23 cellular contexts compared by ENCODE assay signal in the genomic region with DNA sequence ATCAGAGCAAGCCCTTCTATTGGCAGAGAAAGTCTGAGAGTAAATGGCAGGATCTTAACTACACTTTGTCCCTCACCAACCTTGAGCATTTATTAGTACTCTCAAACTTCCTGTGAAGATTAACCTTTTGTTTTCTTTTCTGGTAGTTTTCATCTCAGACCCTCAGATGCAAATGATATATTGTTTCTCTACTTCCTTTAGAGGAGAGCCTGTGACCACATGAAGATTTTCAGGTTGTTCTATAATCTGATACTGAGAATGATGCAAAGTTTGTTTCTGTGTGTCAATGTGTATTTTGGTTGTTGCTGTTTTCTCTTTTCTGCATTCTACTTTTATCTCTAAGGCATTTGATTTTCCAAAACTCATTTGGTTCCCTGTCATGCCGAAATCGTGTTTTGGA.
A peak's percentile ranks its signal among the peaks of the same experiment; 100 is the strongest.
DNase-seq lines count a peak whose midpoint lies in the region; ATAC-seq, FAIRE-seq and TF ChIP-seq lines count a peak whose summit lies in the region.
"Had no signal": no experiment of that assay in that cellular context is flagged by ENCODE, and none has a peak within 500 bp of the region (broad histone marks: within the 10 kb centered on the region; RNA-seq: fewer than 3 reads in every experiment).

No MANE protein-coding gene starts in this region.

- H3K79me2 ChIP-seq in astrocyte (ENCODE audit: insufficient read depth, low read length), result no peaks in the 10 kb centered on the region

- no peak overlapping the region for H2AFZ ChIP-seq in astrocyte (ENCODE audit: low read depth, low read length)

- H3K4me2 ChIP-seq in astrocyte (ENCODE audit: low read length), result no peak overlapping the region

- H3K9me3 Mint-ChIP-seq in astrocyte (ENCODE audit: unreplicated experiment), result no peaks in the 10 kb centered on the region
- H3K9me3 Mint-ChIP-seq: activated B cell treated with CpG ODN at 0.5 μM for 24 hours; activated T-helper 17 cell treated with anti-CD3 and anti-CD28 coated beads, Interleukin-2, amount 50 U/mL, for 72 hours; memory B cell; nephron; stimulated activated memory B cell treated with anti-CD40 and anti-IgM and Interleukin-4, amounts not matched to agents 10 μg/mL and 1 μg/mL and 100 μg/mL, for 72 hours had no signal

- no peaks in the 10 kb centered on the region for H3K27me3 ChIP-seq in astrocyte (ENCODE audit: insufficient read depth, low read length)
- H3K27me3 ChIP-seq: BE2C, cardiac muscle cell had no signal

- H3K36me3 ChIP-seq in astrocyte (ENCODE audit: insufficient read depth, low read length), result no peaks in the 10 kb centered on the region
- H3K36me3 ChIP-seq: BE2C, cardiac muscle cell, prostate gland had no signal

- H3K4me1 ChIP-seq in astrocyte (ENCODE audit: insufficient read depth, low read length), result no peaks in the 10 kb centered on the region
- H3K4me1 ChIP-seq: BE2C, prostate gland had no signal

- H3K9ac ChIP-seq in astrocyte (ENCODE audit: low read length), result no peak overlapping the region

- no peak overlapping the region for H3K27ac ChIP-seq in astrocyte (ENCODE audit: low read depth, low read length)
- H3K27ac ChIP-seq: cardiac muscle cell, prostate gland had no signal

- DNase-seq in astrocyte (ENCODE audit: low read depth) (no peak), NOMO-1 treated with DMSO at 0.1 percent for 48 hours (lab: John Stamatoyannopoulos, UW; ENCODE audit: unreplicated experiment) (no peak), NOMO-1 treated with dmso at 0.1 percent for 144 hours (lab: John Stamatoyannopoulos, UW; ENCODE audit: unreplicated experiment) (no peak), CD1c-positive myeloid dendritic cell (ENCODE audit: extremely low spot score) (no peak), left colon (no peak)
- DNase-seq: activated B cell treated with CpG ODN at 0.5 μM for 24 hours; BE2C; effector CD4-positive, alpha-beta T cell; GDM1; Kasumi-1; NCI-H1436 had no signal

- TF ChIP-seq CTCF in astrocyte (IDR thresholded peaks at IDR 0.05; ENCODE audit: insufficient read depth, low read depth, low read length), result no peak

- ATAC-seq in GM18873 (IDR thresholded peaks at IDR 0.05; ENCODE audit: low FRiP score, unreplicated experiment), result peak; percentile 92
- peak; percentile 95 for ATAC-seq in GM21619 (IDR thresholded peaks at IDR 0.05; ENCODE audit: unreplicated experiment)
- ATAC-seq in HG03066 (IDR thresholded peaks at IDR 0.05; ENCODE audit: low read depth, unreplicated experiment), result peak; percentile 89
- no peak for ATAC-seq in left colon
- ATAC-seq: activated T-helper 17 cell treated with anti-CD3 and anti-CD28 coated beads, Interleukin-2, amount 50 U/mL, for 72 hours; Right ventricle myocardium inferior; stimulated activated memory B cell treated with anti-CD40 and anti-IgM and Interleukin-4, amounts not matched to agents 10 μg/mL and 1 μg/mL and 100 μg/mL, for 72 hours had no signal

- H3K4me3 Mint-ChIP-seq in astrocyte (ENCODE audit: unreplicated experiment), result no peak overlapping the region
- H3K4me3 Mint-ChIP-seq: activated B cell treated with CpG ODN at 0.5 μM for 24 hours; activated T-helper 17 cell treated with anti-CD3 and anti-CD28 coated beads, Interleukin-2, amount 50 U/mL, for 72 hours; memory B cell; nephron; stimulated activated memory B cell treated with anti-CD40 and anti-IgM and Interleukin-4, amounts not matched to agents 10 μg/mL and 1 μg/mL and 100 μg/mL, for 72 hours had no signal

- H3K27me3 Mint-ChIP-seq in astrocyte (ENCODE audit: low read depth, unreplicated experiment), result no peaks in the 10 kb centered on the region
- H3K27me3 Mint-ChIP-seq: activated B cell treated with CpG ODN at 0.5 μM for 24 hours; activated T-helper 17 cell treated with anti-CD3 and anti-CD28 coated beads, Interleukin-2, amount 50 U/mL, for 72 hours; memory B cell; stimulated activated memory B cell treated with anti-CD40 and anti-IgM and Interleukin-4, amounts not matched to agents 10 μg/mL and 1 μg/mL and 100 μg/mL, for 72 hours had no signal

- intact Hi-C loops in left colon (cut with DNase I, micrococcal nuclease), result no loop called here

- FAIRE-seq in astrocyte (lab: Jason Lieb, UNC), result peak; percentile 39
- FAIRE-seq: D721Med, keratinocyte had no signal

- H4K20me1 ChIP-seq in astrocyte (ENCODE audit: insufficient read depth, low read length), result no peaks in the 10 kb centered on the region

- H3K4me1 Mint-ChIP-seq in astrocyte (ENCODE audit: low read depth, unreplicated experiment), result no peaks in the 10 kb centered on the region
- H3K4me1 Mint-ChIP-seq: activated B cell treated with CpG ODN at 0.5 μM for 24 hours; activated T-helper 17 cell treated with anti-CD3 and anti-CD28 coated beads, Interleukin-2, amount 50 U/mL, for 72 hours; memory B cell; nephron; stimulated activated memory B cell treated with anti-CD40 and anti-IgM and Interleukin-4, amounts not matched to agents 10 μg/mL and 1 μg/mL and 100 μg/mL, for 72 hours had no signal

- no peaks in the 10 kb centered on the region for H3K9me3 ChIP-seq in astrocyte (ENCODE audit: insufficient read depth, low read depth, low read length)
- H3K9me3 ChIP-seq: BE2C, prostate gland had no signal

- no peak overlapping the region for H3K27ac Mint-ChIP-seq in astrocyte (ENCODE audit: unreplicated experiment)
- H3K27ac Mint-ChIP-seq: activated B cell treated with CpG ODN at 0.5 μM for 24 hours; activated T-helper 17 cell treated with anti-CD3 and anti-CD28 coated beads, Interleukin-2, amount 50 U/mL, for 72 hours; memory B cell; nephron; stimulated activated memory B cell treated with anti-CD40 and anti-IgM and Interleukin-4, amounts not matched to agents 10 μg/mL and 1 μg/mL and 100 μg/mL, for 72 hours had no signal

- no peak overlapping the region for H3K4me3 ChIP-seq in astrocyte (ENCODE audit: insufficient read depth, low read depth, low read length)
- H3K4me3 ChIP-seq: cardiac muscle cell, prostate gland had no signal

- H3K36me3 Mint-ChIP-seq in astrocyte (ENCODE audit: low read depth, unreplicated experiment), result no peaks in the 10 kb centered on the region
- H3K36me3 Mint-ChIP-seq: memory B cell; stimulated activated memory B cell treated with anti-CD40 and anti-IgM and Interleukin-4, amounts not matched to agents 10 μg/mL and 1 μg/mL and 100 μg/mL, for 72 hours had no signal
